Comparison of ENCODE assay signal across 25 cellular contexts in the genomic region with DNA sequence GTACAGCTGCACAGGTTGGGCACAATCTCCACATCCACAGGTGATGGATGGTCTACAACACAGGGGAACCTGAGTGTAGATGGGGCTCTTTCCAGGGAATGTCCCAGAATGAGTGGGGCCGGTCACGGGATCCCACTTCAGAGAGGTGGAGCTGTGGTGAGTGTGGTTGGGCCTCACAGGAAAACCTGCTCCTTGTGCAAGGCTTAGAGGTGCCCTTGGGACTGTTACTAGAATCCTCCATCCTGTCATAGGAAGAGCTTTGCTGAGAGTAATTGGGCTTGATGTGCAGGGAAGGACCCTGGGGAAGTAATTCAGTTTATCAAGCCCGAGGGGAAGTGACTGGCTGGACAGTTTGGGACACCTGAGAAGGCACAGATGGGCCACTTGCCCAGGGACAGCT.
"Had no signal": no experiment of that assay in that cellular context is flagged by ENCODE, and none has a peak within 500 bp of the region (broad histone marks: within the 10 kb centered on the region; RNA-seq: fewer than 3 reads in every experiment).

No MANE protein-coding gene starts in this region.

- H3K36me3 ChIP-seq: brain microvascular endothelial cell, heart left ventricle, WERI-Rb-1 had no signal

- H3K9me3 ChIP-seq: heart left ventricle had no signal

- H3K27ac ChIP-seq: brain microvascular endothelial cell, epithelial cell of prostate, WERI-Rb-1 had no signal

- H3K4me3 ChIP-seq: heart left ventricle had no signal

- DNase-seq: activated B cell treated with CpG ODN at 0.5 μM for 24 hours; activated CD4-positive, alpha-beta T cell treated with anti-CD3 and anti-CD28 coated beads for 48 hours; activated CD4-positive, alpha-beta T cell treated with anti-CD3 and anti-CD28 coated beads, Interleukin-2, amount 50 U/mL, for 1 hour; activated CD4-positive, alpha-beta T cell treated with anti-CD3 and anti-CD28 coated beads, Interleukin-2, amount 50 U/mL, for 48 hours; activated CD8-positive, alpha-beta memory T cell treated with anti-CD3 and anti-CD28 coated beads for 24 hours; activated CD8-positive, alpha-beta T cell treated with anti-CD3 and anti-CD28 coated beads for 36 hours; activated effector memory CD4-positive, alpha-beta T cell treated with Interleukin-2 at 50 U/mL for 16 hours; activated gamma-delta T cell treated with Interleukin-2 at 50 U/mL for 16 hours; activated naive CD4-positive, alpha-beta T cell treated with anti-CD3 and anti-CD28 coated beads, Interleukin-2, amount 50 U/mL, for 16 hours; activated naive CD4-positive, alpha-beta T cell treated with Interleukin-2 at 50 U/mL for 16 hours; activated T-cell treated with anti-CD3 and anti-CD28 coated beads, Interleukin-2, amount 50 U/mL, for 4 hours; amniotic stem cell; anterior cingulate cortex; brain microvascular endothelial cell; cortex of kidney; dermis blood vessel endothelial cell; effector CD8-positive, alpha-beta T cell; foreskin fibroblast; heart left ventricle; T-helper 17 cell; T1000; WERI-Rb-1 had no signal

- ATAC-seq: activated CD4-positive, CD25-positive, alpha-beta regulatory T cell treated with anti-CD3 and anti-CD28 coated beads, Interleukin-2, amount 50 U/mL, for 24 hours; activated CD8-positive, alpha-beta T cell treated with anti-CD3 and anti-CD28 coated beads for 36 hours; activated T-cell treated with anti-CD3 and anti-CD28 coated beads, Interleukin-2, amount 50 U/mL, for 4 hours; activated T-helper 17 cell treated with anti-CD3 and anti-CD28 coated beads, Interleukin-2, amount 50 U/mL, for 72 hours; heart left ventricle; T-helper 17 cell had no signal

- H3K27me3 ChIP-seq: brain microvascular endothelial cell had no signal
